ENCODE assay signal across 23 cellular contexts in the genomic region with DNA sequence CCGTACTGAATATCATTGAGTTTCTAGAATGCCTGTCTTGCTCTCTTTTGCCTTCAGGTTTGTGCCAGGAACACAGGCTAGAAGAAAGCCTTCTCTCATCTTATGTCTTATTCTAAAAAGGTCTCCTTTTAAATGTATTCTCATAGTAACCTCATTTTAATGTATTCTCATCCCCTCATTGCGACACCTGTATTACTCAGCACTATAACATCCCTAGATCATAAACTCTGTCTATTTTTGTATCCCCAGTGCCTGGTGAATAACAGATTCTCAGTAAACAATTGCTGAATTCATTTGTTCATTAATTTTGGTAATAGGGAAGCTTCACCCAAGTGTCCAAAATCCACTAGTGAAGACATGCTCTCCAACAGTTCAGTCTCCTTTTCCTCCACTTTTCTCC. TPM values are rescaled to one million over a fixed set of nuclear protein-coding genes. Genes with fewer than 3 reads are reported as not detected.
A peak's percentile ranks its signal among the peaks of the same experiment; 100 is the strongest.
DNase-seq lines count a peak whose midpoint lies in the region; ATAC-seq and TF ChIP-seq lines count a peak whose summit lies in the region.
"Had no signal": no experiment of that assay in that cellular context is flagged by ENCODE, and none has a peak within 500 bp of the region (broad histone marks: within the 10 kb centered on the region; RNA-seq: fewer than 3 reads in every experiment).

No MANE protein-coding gene starts in this region.

- POLR2A ChIA-PET in HCT116 (lab: Charles Lee) (no interaction called here), PC-3 (lab: Charles Lee; ENCODE audit: unreplicated experiment) (no interaction called here)

- CTCF ChIA-PET in HCT116 (lab: Charles Lee) (no interaction called here), PC-3 (lab: Charles Lee) (no interaction called here)

- no peaks in the 10 kb centered on the region for H3K27me3 Mint-ChIP-seq in endothelial cell (ENCODE audit: unreplicated experiment)
- H3K27me3 Mint-ChIP-seq: stimulated activated naive B cell treated with anti-CD40 and anti-IgM and Interleukin-4, amounts not matched to agents 10 μg/mL and 1 μg/mL and 100 μg/mL, for 72 hours had no signal

- H3K4me3 Mint-ChIP-seq in endothelial cell (ENCODE audit: unreplicated experiment): no peak overlapping the region
- H3K4me3 Mint-ChIP-seq: H9; mesothelial cell of epicardium; nephron; stimulated activated naive B cell treated with anti-CD40 and anti-IgM and Interleukin-4, amounts not matched to agents 10 μg/mL and 1 μg/mL and 100 μg/mL, for 72 hours had no signal

- no peak for TF ChIP-seq RAD21 in HCT116 (IDR thresholded peaks at IDR 0.05; ENCODE audit: low read depth)

- no peaks in the 10 kb centered on the region for H3K36me3 Mint-ChIP-seq in endothelial cell (ENCODE audit: low read depth, unreplicated experiment)

- H3K79me2 ChIP-seq in HCT116 (ENCODE audit: insufficient read depth, low read length) (no peaks in the 10 kb centered on the region), PC-3 (ENCODE audit: low read length) (no peaks in the 10 kb centered on the region)

- no peaks in the 10 kb centered on the region for H3K9me3 ChIP-seq in HCT116 (ENCODE audit: control insufficient read depth in 1 of 2, insufficient read depth in 1 of 2, low read depth in 1 of 2, low read length in 2 of 2)
- no peaks in the 10 kb centered on the region for H3K9me3 ChIP-seq in PC-3 (ENCODE audit: low read length)
- H3K9me3 ChIP-seq in spleen: peaks cover 0 to 21% (median 12%) of the 10 kb centered on the region in 8 donors
- H3K9me3 ChIP-seq: SJCRH30, thoracic aorta had no signal

- H3K4me3 ChIP-seq in HCT116 (replicated peaks in 1 of 2; ENCODE audit: low read depth in 1 of 2, low read length in 2 of 2) (no peak overlapping the region), PC-3 (ENCODE audit: low read length) (no peak overlapping the region), spleen (peak overlapping the region in 1 of 8 donors; percentile 24)
- H3K4me3 ChIP-seq: SJCRH30, thoracic aorta had no signal

- H3K36me3 ChIP-seq in HCT116 (ENCODE audit: control insufficient read depth in 1 of 2, insufficient read depth in 2 of 2, low read length in 2 of 2) (no peaks in the 10 kb centered on the region), PC-3 (ENCODE audit: low read depth, low read length) (no peaks in the 10 kb centered on the region), spleen (no peaks in the 10 kb centered on the region)
- H3K36me3 ChIP-seq: SJCRH30, thoracic aorta had no signal

- H3K27ac ChIP-seq in HCT116 (ENCODE audit: low read depth, low read length) (no peak overlapping the region), PC-3 (ENCODE audit: low read length) (no peak overlapping the region), spleen (peak overlapping the region in 6 of 8 donors; percentile 45 to 89 (median 79))
- H3K27ac ChIP-seq: epithelial cell of prostate, SJCRH30, thoracic aorta had no signal

- H3K4me2 ChIP-seq in HCT116 (ENCODE audit: low read length): no peak overlapping the region
- no peak overlapping the region for H3K4me2 ChIP-seq in PC-3 (ENCODE audit: low read length)

- no peak overlapping the region for H3K27ac Mint-ChIP-seq in endothelial cell (ENCODE audit: unreplicated experiment)
- H3K27ac Mint-ChIP-seq: H9; mesothelial cell of epicardium; stimulated activated naive B cell treated with anti-CD40 and anti-IgM and Interleukin-4, amounts not matched to agents 10 μg/mL and 1 μg/mL and 100 μg/mL, for 72 hours had no signal

- 88 to 96% (median 93%) methylated on average over 2 of the region's 2 CpGs for WGBS in spleen, 5 donors

- no peaks in the 10 kb centered on the region for H3K9me2 ChIP-seq in HCT116 (ENCODE audit: insufficient read depth)
- no peaks in the 10 kb centered on the region for H3K9me2 ChIP-seq in PC-3 (replicated peaks; ENCODE audit: low read length)

- no peaks in the 10 kb centered on the region for H3K9me3 Mint-ChIP-seq in endothelial cell (ENCODE audit: unreplicated experiment)

- no peak for TF ChIP-seq POLR2A in HCT116 (IDR thresholded peaks at IDR 0.05; ENCODE audit: borderline replicate concordance, extremely low read depth, insufficient read depth, insufficient read length)
- TF ChIP-seq POLR2A in spleen (IDR thresholded peaks at IDR 0.05): no peak

- DNase-seq in HCT116 (ENCODE audit: low read depth, low spot score): no peak
- peak; percentile 35 for DNase-seq in PC-3
- DNase-seq in fibroblast of peridontal ligament (ENCODE audit: extremely low read depth): peak; percentile 32
- no peak for DNase-seq in spleen
- no peak for DNase-seq in AG08395 (ENCODE audit: low spot score)
- no peak for DNase-seq in endothelial cell (ENCODE audit: low spot score)
- DNase-seq: activated CD4-positive, alpha-beta T cell treated with anti-CD3 and anti-CD28 coated beads, Interleukin-2, amount 50 U/mL, for 1 hour; activated CD8-positive, alpha-beta memory T cell treated with anti-CD3 and anti-CD28 coated beads, Interleukin-2, amount 50 U/mL, for 48 hours; activated gamma-delta T cell; DMS79; H9; left cardiac atrium; NCI-H1417 treated with DMSO at 0.1 percent for 48 hours; NCI-H526; posterior cingulate gyrus; SJCRH30; stimulated activated naive B cell treated with anti-CD40 and anti-IgM and Interleukin-4, amounts not matched to agents 10 μg/mL and 1 μg/mL and 100 μg/mL, for 72 hours had no signal

- H4K20me1 ChIP-seq in HCT116 (ENCODE audit: insufficient read depth): no peaks in the 10 kb centered on the region
- no peaks in the 10 kb centered on the region for H4K20me1 ChIP-seq in PC-3 (ENCODE audit: low read length)

- H3K4me1 Mint-ChIP-seq in endothelial cell (ENCODE audit: unreplicated experiment): no peaks in the 10 kb centered on the region
- H3K4me1 Mint-ChIP-seq: mesothelial cell of epicardium, nephron had no signal

- no peak for ATAC-seq in HCT116
- no peak for ATAC-seq in PC-3
- ATAC-seq in GM21619 (IDR thresholded peaks at IDR 0.05; ENCODE audit: unreplicated experiment): no peak
- ATAC-seq: left cardiac atrium; stimulated activated naive B cell treated with anti-CD40 and anti-IgM and Interleukin-4, amounts not matched to agents 10 μg/mL and 1 μg/mL and 100 μg/mL, for 72 hours had no signal

- intact Hi-C loops in HCT116 (cut with micrococcal nuclease): no loop called here
- intact Hi-C loops in PC-3 (cut with micrococcal nuclease): no loop called here
- intact Hi-C loops in spleen (cut with DNase I; ENCODE audit: low total_unique reads): no loop called here

- H3K27me3 ChIP-seq in HCT116 (ENCODE audit: insufficient read depth, low read length) (no peaks in the 10 kb centered on the region), PC-3 (ENCODE audit: low read length) (0 out of 2 replicates have a peak, but pooled peaks cover 9% of the 10 kb centered on the region), spleen (replicated peaks in 1 of 7) (no peaks in the 10 kb centered on the region)

- H2AFZ ChIP-seq in HCT116 (ENCODE audit: low read depth, low read length, poor library complexity, severe bottlenecking) (no peak overlapping the region), PC-3 (ENCODE audit: low read length) (no peak overlapping the region)

- H3K4me1 ChIP-seq in HCT116 (ENCODE audit: control insufficient read depth in 1 of 2, insufficient read depth in 2 of 2, low read length in 2 of 2) (no peaks in the 10 kb centered on the region), PC-3 (ENCODE audit: insufficient read depth, low read length) (0 out of 2 replicates have a peak, but pooled peaks cover 5% of the 10 kb centered on the region), spleen (peaks cover 0 to 20% (median 5%) of the 10 kb centered on the region in 6 donors)
- H3K4me1 ChIP-seq: SJCRH30 had no signal

- H3F3A ChIP-seq in PC-3 (ENCODE audit: low read length, unreplicated experiment): no peaks in the 10 kb centered on the region

- RAD21 ChIA-PET in HCT116 (lab: Charles Lee; ENCODE audit: low non-redundant PET in 1 of 2, low total read pairs in 2 of 2, uncharacterized antibody in 2 of 2, unreplicated experiment in 2 of 2): no interaction called here

- BruUV-seq in HCT116 (replicated peaks; lab: Mats Ljungman, UMichigan): no TSS peak
- BruUV-seq in PC-3 (replicated peaks; lab: Mats Ljungman, UMichigan): no TSS peak

- TF ChIP-seq CTCF in HCT116 (IDR thresholded peaks at IDR 0.05 in 2 of 3, conservative IDR thresholded peaks at IDR 0.05 in 1 of 3; ENCODE audit: borderline replicate concordance in 1 of 3, insufficient read depth in 1 of 3, low read depth in 2 of 3, low read length in 2 of 3): no peak
- no peak for TF ChIP-seq CTCF in PC-3 (conservative IDR thresholded peaks at IDR 0.05; ENCODE audit: low read depth, low read length)
- TF ChIP-seq CTCF in spleen (IDR thresholded peaks at IDR 0.05 in 8 of 11, conservative IDR thresholded peaks at IDR 0.05 in 3 of 11): no peak
- no peak for TF ChIP-seq CTCF in endothelial cell (IDR thresholded peaks at IDR 0.05; ENCODE audit: unreplicated experiment)

- H3K9ac ChIP-seq in HCT116 (ENCODE audit: low read length) (no peak overlapping the region), PC-3 (ENCODE audit: low read length) (no peak overlapping the region)

TF ChIP-seq in HCT116, 20 proteins besides CTCF, POLR2A, EP300 and RAD21:
- TF ChIP-seq ELF1 (IDR thresholded peaks at IDR 0.05; ENCODE audit: borderline replicate concordance, low read depth) (no peak), EZH2phosphoT487 (IDR thresholded peaks at IDR 0.05; ENCODE audit: borderline replicate concordance) (no peak), EGR1 (IDR thresholded peaks at IDR 0.05; ENCODE audit: low read depth) (no peak), SRF (IDR thresholded peaks at IDR 0.05; ENCODE audit: low read depth) (no peak), CEBPB (IDR thresholded peaks at IDR 0.05; ENCODE audit: low read depth) (0 out of 2 replicates have a peak, but pooled peaks have one; percentile 15)
- TF ChIP-seq, protein P1, sequence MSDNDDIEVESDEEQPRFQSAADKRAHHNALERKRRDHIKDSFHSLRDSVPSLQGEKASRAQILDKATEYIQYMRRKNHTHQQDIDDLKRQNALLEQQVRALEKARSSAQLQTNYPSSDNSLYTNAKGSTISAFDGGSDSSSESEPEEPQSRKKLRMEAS (IDR thresholded peaks at IDR 0.05): no peak

RNA-seq across cellular contexts. Expression of a gene that starts 8.8 kb away (rescaled TPM):
- total RNA-seq in HCT116 (2021; ENCODE audit: unreplicated experiment) (0.20 TPM), PC-3 (2014; rRNA removed) (0.33 TPM in 1 of 2 replicates, not detected in the other), spleen (100 to 1,000 TPM in 1 of 7 donors, 10 to 100 TPM in 6; 41.3 to 106 (median 62.2) TPM), endothelial cell (ENCODE audit: unreplicated experiment) (0.26 TPM)
- 0.01 TPM in 1 of 2 replicates, not detected in the other for polyA plus RNA-seq in HCT116 (2012)
- polyA plus RNA-seq in spleen: 10 to 100 TPM in 2 of 3 donors, 1 to 10 TPM in 1; 7.7 to 15.1 (median 10.1) TPM
- total RNA-seq: T-helper 1 cell treated with Interleukin-12 subunit alpha and Interleukin-12 subunit beta and Interleukin-4 antibody, amounts not matched to agents 30 ng/mL and 1 ng/mL, for 36 hours had no signal

Comparison
In these comparisons a context has a peak if more than half of its experiments do, and no peak if none do; other contexts are left out.
1. DNase-seq: peak in PC-3 (single experiment) and fibroblast of peridontal ligament (single experiment); none in HCT116 (single experiment), spleen (single experiment), AG08395 (single experiment) and endothelial cell (single experiment).
2. H3K27ac ChIP-seq: peak in spleen (6 of 8); none in HCT116 (single experiment) and PC-3 (single experiment).
3. RNA of a gene that starts 8.8 kb away (total RNA-seq): 41.3 to 106 TPM in spleen; 0.33 TPM in PC-3, 0.26 TPM in endothelial cell (single experiment) and 0.20 TPM in HCT116 (single experiment); every median in the first group is over 10 times any median in the second.